ENCODE assay signal across 8 cellular contexts in the genomic region with DNA sequence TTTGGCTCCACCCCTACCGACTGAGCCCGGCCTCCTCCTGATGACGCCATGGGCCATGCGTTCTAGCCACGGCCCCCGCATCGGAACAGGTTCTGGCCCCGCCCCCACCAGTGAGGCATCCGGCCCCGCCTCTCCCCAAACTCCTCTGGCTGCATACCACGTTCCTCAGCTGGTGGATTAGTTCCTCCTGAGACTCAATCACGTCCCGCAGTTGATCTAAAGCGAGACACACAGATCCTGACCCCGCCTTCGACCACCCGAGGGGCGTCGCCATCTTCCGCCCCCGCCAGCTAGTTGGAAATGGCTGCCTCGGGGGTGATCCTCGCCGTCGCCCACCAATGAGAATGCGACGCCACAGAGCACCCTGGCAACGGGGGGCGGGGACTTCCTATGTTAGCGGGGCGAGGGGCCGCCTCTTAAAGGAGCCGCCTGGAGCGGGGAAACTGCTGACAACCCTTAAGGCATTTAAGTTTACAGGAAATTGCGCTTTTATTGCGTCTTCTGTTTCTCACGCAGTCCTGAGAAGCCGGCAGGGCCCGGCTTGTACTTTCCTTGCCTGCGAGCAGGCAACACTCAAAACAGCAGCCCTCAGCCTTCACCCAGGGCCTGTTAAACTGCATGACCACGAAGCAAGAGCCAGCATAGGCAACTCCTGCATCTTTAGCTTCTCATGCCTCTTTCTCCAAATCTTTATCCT. TPM values are rescaled to one million over a fixed set of nuclear protein-coding genes. Genes with fewer than 3 reads are reported as not detected.
A peak's percentile ranks its signal among the peaks of the same experiment; 100 is the strongest.
DNase-seq lines count a peak whose midpoint lies in the region; ATAC-seq and TF ChIP-seq lines count a peak whose summit lies in the region.

A gene with protein sequence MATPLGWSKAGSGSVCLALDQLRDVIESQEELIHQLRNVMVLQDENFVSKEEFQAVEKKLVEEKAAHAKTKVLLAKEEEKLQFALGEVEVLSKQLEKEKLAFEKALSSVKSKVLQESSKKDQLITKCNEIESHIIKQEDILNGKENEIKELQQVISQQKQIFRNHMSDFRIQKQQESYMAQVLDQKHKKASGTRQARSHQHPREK (minus strand): TSS at position 303 of the 697 bp plus-strand sequence. CDS start 29 bp downstream, at position 274.

- peak within 1 kb of the TSS; percentile 81 for H3K27ac ChIP-seq in BLaER1
- peak within 1 kb of the TSS; percentile 58 to 98 for H3K27ac ChIP-seq in coronary artery

- H3K36me3 Mint-ChIP-seq in activated CD4-positive, alpha-beta T cell treated with anti-CD3 and anti-CD28 coated beads, Interleukin-2, amount 10 ng/mL, durations not matched to agents 24 days and 14 days (ENCODE audit: low read depth): peaks cover 11% of the 10 kb centered on the region

- TF ChIP-seq CTCF in coronary artery (IDR thresholded peaks at IDR 0.05): no peak

- peaks cover 37% of the 10 kb centered on the region for H3K4me1 Mint-ChIP-seq in activated CD4-positive, alpha-beta T cell treated with anti-CD3 and anti-CD28 coated beads, Interleukin-2, amount 10 ng/mL, durations not matched to agents 24 days and 14 days

- H3K9me3 Mint-ChIP-seq in activated CD4-positive, alpha-beta T cell treated with anti-CD3 and anti-CD28 coated beads, Interleukin-2, amount 10 ng/mL, durations not matched to agents 24 days and 14 days: no peaks in the 10 kb centered on the region

- peaks cover 7% of the 10 kb centered on the region; the same call in 1 of the 2 replicates for H3K36me3 ChIP-seq in BLaER1

- H3K4me3 Mint-ChIP-seq in activated CD4-positive, alpha-beta T cell treated with anti-CD3 and anti-CD28 coated beads, Interleukin-2, amount 10 ng/mL, durations not matched to agents 24 days and 14 days: peak within 1 kb of the TSS; percentile 87

- intact Hi-C loops in activated CD4-positive, alpha-beta T cell treated with anti-CD3 and anti-CD28 coated beads, Interleukin-2, amount 10 ng/mL, durations not matched to agents 24 days and 14 days (cut with micrococcal nuclease): loop anchor here (1.0 to 10.0 kb wide), 6 partner anchors 10 to 1069 kb away; a partner anchor contains a TSS
- intact Hi-C loops in left colon (cut with DNase I, micrococcal nuclease): no loop called here

- H3K4me3 ChIP-seq in BLaER1 (peak within 1 kb of the TSS; percentile 64), coronary artery (peak within 1 kb of the TSS; percentile 77)

- DNase-seq in NCI-H526 (lab: John Stamatoyannopoulos, UW): peak; percentile 97 to 100
- peak; percentile 99 for DNase-seq in activated CD4-positive, alpha-beta T cell treated with anti-CD3 and anti-CD28 coated beads, Interleukin-2, amount 10 ng/mL, durations not matched to agents 24 days and 14 days
- DNase-seq in coronary artery (ENCODE audit: low spot score): peak; percentile 98
- peak; percentile 97 to 98 for DNase-seq in left colon
- DNase-seq in stimulated activated CD4-positive, alpha-beta T cell treated with anti-CD3 and anti-CD28 coated beads, Interleukin-1b, Interleukin-23, amount 100 ng/mL, for 4 hours (ENCODE audit: low read depth in 2 of 2): peak; percentile 96 to 97

- peak within 1 kb of the TSS; percentile 89 for H3K4me2 ChIP-seq in BLaER1

- H4K20me1 ChIP-seq in BLaER1: no peaks in the 10 kb centered on the region

- peak within 1 kb of the TSS; percentile 99 for H3K27ac Mint-ChIP-seq in activated CD4-positive, alpha-beta T cell treated with anti-CD3 and anti-CD28 coated beads, Interleukin-2, amount 10 ng/mL, durations not matched to agents 24 days and 14 days

- H3K9me3 ChIP-seq in BLaER1: no peaks in the 10 kb centered on the region

- no peaks in the 10 kb centered on the region for H3K27me3 Mint-ChIP-seq in activated CD4-positive, alpha-beta T cell treated with anti-CD3 and anti-CD28 coated beads, Interleukin-2, amount 10 ng/mL, durations not matched to agents 24 days and 14 days

- peak within 1 kb of the TSS; percentile 75 for H3K9ac ChIP-seq in BLaER1

- no peaks in the 10 kb centered on the region for H3K27me3 ChIP-seq in BLaER1

- peaks cover 71% of the 10 kb centered on the region for H3K4me1 ChIP-seq in BLaER1

- ATAC-seq in GM19328 (IDR thresholded peaks at IDR 0.05; ENCODE audit: unreplicated experiment) (peak; percentile 79), HG03469 (IDR thresholded peaks at IDR 0.05; ENCODE audit: unreplicated experiment) (peak; percentile 63), left colon (peak; percentile 88)

RNA-seq across cellular contexts. Expression of the gene that starts here (rescaled TPM):
- 4.2 TPM in 2 replicates for total RNA-seq in activated CD4-positive, alpha-beta T cell treated with anti-CD3 and anti-CD28 coated beads, Interleukin-2, amount 10 ng/mL, durations not matched to agents 24 days and 14 days
- 1 to 10 TPM; 3.6 to 3.8 TPM for total RNA-seq in left colon

Comparison
In these comparisons a context has a peak if more than half of its experiments do, and no peak if none do; other contexts are left out.
1. Peak in every context shown above with its lines: DNase-seq, ATAC-seq, H3K4me3 ChIP-seq and H3K27ac ChIP-seq.